ENCODE assay signal across 8 cellular contexts in the genomic region with DNA sequence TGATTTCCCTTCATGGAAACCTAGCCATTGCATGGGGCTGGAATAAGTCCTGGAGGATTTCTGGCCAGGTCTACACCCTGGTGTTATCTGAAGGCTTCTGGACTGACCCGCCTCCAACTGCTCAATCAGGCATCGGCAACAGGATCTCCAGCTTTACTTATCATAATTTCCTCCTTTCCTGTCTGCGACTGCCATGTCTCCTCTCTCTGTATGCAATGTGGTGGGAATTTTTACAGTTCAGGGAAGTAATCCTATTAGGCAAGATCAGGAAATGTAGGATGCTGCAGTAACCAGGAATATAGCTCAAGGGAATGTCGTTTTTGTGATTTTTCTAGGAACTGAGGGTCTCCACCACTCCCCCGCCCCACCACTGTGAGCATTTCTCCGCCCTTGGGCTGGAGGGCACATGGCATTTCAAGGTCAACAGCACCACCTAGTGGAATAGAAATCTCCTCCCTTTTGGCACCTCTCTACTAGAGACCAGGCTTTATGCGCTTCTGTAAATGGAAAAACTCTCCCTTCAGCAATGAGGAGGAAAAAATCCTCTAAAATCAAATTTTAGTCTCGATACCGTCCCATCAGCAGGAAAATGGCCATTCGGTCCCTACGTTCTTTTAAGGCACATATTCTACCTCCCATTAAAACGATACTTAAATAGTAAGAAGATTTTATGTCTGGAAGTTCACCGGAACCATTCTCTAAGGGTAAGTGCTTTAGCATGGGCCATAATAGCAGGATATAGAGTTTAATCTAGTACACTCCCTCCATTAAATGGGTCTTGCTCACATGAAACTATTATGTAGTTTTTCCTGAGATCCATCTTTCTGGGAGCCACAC.
DNase-seq lines count a peak whose midpoint lies in the region; TF ChIP-seq lines count a peak whose summit lies in the region.

No MANE protein-coding gene starts in this region.

- peak; percentile 44 to 67 for DNase-seq in NCI-H524 (lab: John Stamatoyannopoulos, UW)
- no peak for DNase-seq in NCI-H524 treated with DMSO at 0.1 percent for 48 hours (lab: John Stamatoyannopoulos, UW)
- DNase-seq in H7: peak; percentile 51
- peak; percentile 33 for DNase-seq in LoVo (ENCODE audit: low spot score)
- peak; percentile 42 for DNase-seq in SK-N-MC (ENCODE audit: low read depth, low spot score)
- DNase-seq in astrocyte of the hippocampus (ENCODE audit: low read depth, low spot score): peak; percentile 74
- peak; percentile 41 for DNase-seq in iPS DF 4.7 (ENCODE audit: extremely low read depth, low spot score)
- DNase-seq in smooth muscle cell (lab: John Stamatoyannopoulos, UW; ENCODE audit: unreplicated experiment): peak; percentile 3

- no peak overlapping the region for H3K27ac ChIP-seq in SK-N-MC
- H3K27ac ChIP-seq in smooth muscle cell (ENCODE audit: low read depth): no peak overlapping the region

- H2AFZ ChIP-seq in smooth muscle cell (ENCODE audit: low read depth): peak overlapping the region; percentile 93

- H3K79me2 ChIP-seq in smooth muscle cell (ENCODE audit: low read depth): no peaks in the 10 kb centered on the region

- H4K20me1 ChIP-seq in smooth muscle cell (ENCODE audit: low read depth): no peaks in the 10 kb centered on the region

- no peaks in the 10 kb centered on the region for H3F3A ChIP-seq in smooth muscle cell (ENCODE audit: low read depth)

- no peaks in the 10 kb centered on the region for H3K4me1 ChIP-seq in smooth muscle cell (ENCODE audit: low read depth)

- H3K4me3 ChIP-seq in H7 (ENCODE audit: insufficient read depth, low read depth, low read length) (no peak overlapping the region), SK-N-MC (peak overlapping the region; percentile 69), smooth muscle cell (peak overlapping the region; percentile 46)

- WGBS in smooth muscle cell (ENCODE audit: low lambda C conversion rate): 30% methylated on average over 13 of the region's 13 CpGs

- no peaks in the 10 kb centered on the region for H3K27me3 ChIP-seq in H7 (ENCODE audit: control insufficient read depth, insufficient read depth, low read length)
- no peaks in the 10 kb centered on the region for H3K27me3 ChIP-seq in smooth muscle cell (ENCODE audit: low read depth)

- peak overlapping the region; percentile 91 for H3K4me2 ChIP-seq in smooth muscle cell

- H3K9me3 ChIP-seq in SK-N-MC (ENCODE audit: low read depth, low read length): no peaks in the 10 kb centered on the region
- no peaks in the 10 kb centered on the region for H3K9me3 ChIP-seq in smooth muscle cell (replicated peaks; ENCODE audit: low read depth)

- no peak overlapping the region for H3K9ac ChIP-seq in SK-N-MC (ENCODE audit: insufficient read length)
- no peak overlapping the region for H3K9ac ChIP-seq in smooth muscle cell (ENCODE audit: low read depth)

- H3K36me3 ChIP-seq in H7 (replicated peaks; ENCODE audit: control insufficient read depth, insufficient read depth, low read length) (no peaks in the 10 kb centered on the region), SK-N-MC (ENCODE audit: insufficient read depth, low read length) (no peaks in the 10 kb centered on the region), smooth muscle cell (ENCODE audit: low read depth) (no peaks in the 10 kb centered on the region)

- peak; percentile 90 for TF ChIP-seq CTCF in smooth muscle cell (IDR thresholded peaks at IDR 0.05; ENCODE audit: borderline replicate concordance, insufficient read depth, poor library complexity, severe bottlenecking)
